In genomic region chr1:100354971-100355394, GRCh38 we compare ENCODE assay signal across 1 cellular context.
TF ChIP-seq lines count a peak whose summit lies in the region.

No MANE protein-coding gene starts in this region.

TF ChIP-seq in HEK293, 187 proteins besides CTCF, POLR2A, EP300 and RAD21 (continued from another document and continues in another):
- TF ChIP-seq ZBTB11 (tag by site-specific recombination; conservative IDR thresholded peaks at IDR 0.05; ENCODE audit: low read depth) (no peak), ZNF529 (tag by site-specific recombination; IDR thresholded peaks at IDR 0.05; ENCODE audit: insufficient replicate concordance) (no peak), GLIS1 (tag by site-specific recombination; IDR thresholded peaks at IDR 0.05) (no peak; the same call in 1 of the 2 replicates), ZNF549 (tag by site-specific recombination; IDR thresholded peaks at IDR 0.05) (no peak), ZNF776 (tag by site-specific recombination; IDR thresholded peaks at IDR 0.05; ENCODE audit: borderline replicate concordance) (no peak), ZBTB1 (tag by site-specific recombination; IDR thresholded peaks at IDR 0.05) (no peak), ZSCAN23 (tag by site-specific recombination; IDR thresholded peaks at IDR 0.05) (no peak; the same call in 1 of the 2 replicates), ZNF274 (IDR thresholded peaks at IDR 0.05; ENCODE audit: low read length) (no peak), ZNF274 (tag by site-specific recombination; IDR thresholded peaks at IDR 0.05; ENCODE audit: borderline replicate concordance) (no peak), MZF1 (tag by site-specific recombination; IDR thresholded peaks at IDR 0.05; ENCODE audit: borderline replicate concordance) (peak; percentile 7; the same call in 1 of the 2 replicates), ZBTB10 (tag by site-specific recombination; IDR thresholded peaks at IDR 0.05) (no peak), ZFP37 (tag by site-specific recombination; IDR thresholded peaks at IDR 0.05) (peak; percentile 75; the same call in 1 of the 2 replicates), ZNF626 (tag by site-specific recombination; IDR thresholded peaks at IDR 0.05) (no peak), ZFP69B (tag by site-specific recombination; IDR thresholded peaks at IDR 0.05) (0 out of 2 replicates have a peak, but pooled peaks have one; percentile 46), ZNF394 (tag by site-specific recombination; IDR thresholded peaks at IDR 0.05; ENCODE audit: borderline replicate concordance) (no peak; the same call in 1 of the 2 replicates), PRDM2 (tag by site-specific recombination; IDR thresholded peaks at IDR 0.05; ENCODE audit: borderline replicate concordance) (no peak), ZSCAN16 (tag by site-specific recombination; IDR thresholded peaks at IDR 0.05) (no peak), PBX3 (CRISPR knock-in tag; IDR thresholded peaks at IDR 0.05) (no peak), ZNF433 (tag by site-specific recombination; IDR thresholded peaks at IDR 0.05; ENCODE audit: low read depth) (no peak), ZNF530 (tag by site-specific recombination; IDR thresholded peaks at IDR 0.05; ENCODE audit: low read depth) (no peak), ZNF701 (tag by site-specific recombination; IDR thresholded peaks at IDR 0.05) (no peak), ZNF214 (tag by site-specific recombination; IDR thresholded peaks at IDR 0.05; ENCODE audit: borderline replicate concordance) (no peak), ZNF223 (tag by site-specific recombination; IDR thresholded peaks at IDR 0.05) (no peak), ZNF596 (tag by site-specific recombination; IDR thresholded peaks at IDR 0.05) (no peak), FEZF1 (tag by site-specific recombination; IDR thresholded peaks at IDR 0.05) (peak; percentile 64), PRDM1 (tag by site-specific recombination; IDR thresholded peaks at IDR 0.05) (peak; percentile 89), GLIS2 (tag by site-specific recombination; IDR thresholded peaks at IDR 0.05) (no peak), ZNF404 (tag by site-specific recombination; IDR thresholded peaks at IDR 0.05) (no peak), HOXC10 (CRISPR knock-in tag; IDR thresholded peaks at IDR 0.05) (no peak), BCL11B (tag by site-specific recombination; IDR thresholded peaks at IDR 0.05; ENCODE audit: low read depth) (no peak), ZNF544 (tag by site-specific recombination; IDR thresholded peaks at IDR 0.05) (no peak), ZNF843 (tag by site-specific recombination; IDR thresholded peaks at IDR 0.05) (0 out of 2 replicates have a peak, but pooled peaks have one; percentile 50), GLI2 (tag by site-specific recombination; IDR thresholded peaks at IDR 0.05; ENCODE audit: borderline replicate concordance, low read depth) (no peak), ZNF10 (tag by site-specific recombination; IDR thresholded peaks at IDR 0.05) (peak; percentile 56; the same call in 1 of the 2 replicates), SETDB1 (IDR thresholded peaks at IDR 0.05; ENCODE audit: insufficient read length, low read length) (no peak), ZNF785 (tag by site-specific recombination; IDR thresholded peaks at IDR 0.05) (no peak), ZNF16 (tag by site-specific recombination; IDR thresholded peaks at IDR 0.05; ENCODE audit: low read depth) (no peak), PRDM6 (tag by site-specific recombination; IDR thresholded peaks at IDR 0.05) (no peak), ZNF423 (tag by site-specific recombination; IDR thresholded peaks at IDR 0.05) (no peak), TRIM28 (IDR thresholded peaks at IDR 0.05; ENCODE audit: borderline replicate concordance, low read length) (peak; percentile 83; the same call in 1 of the 2 replicates), ZFP41 (tag by site-specific recombination; IDR thresholded peaks at IDR 0.05; ENCODE audit: borderline replicate concordance) (no peak)
- TF ChIP-seq, protein P1, sequence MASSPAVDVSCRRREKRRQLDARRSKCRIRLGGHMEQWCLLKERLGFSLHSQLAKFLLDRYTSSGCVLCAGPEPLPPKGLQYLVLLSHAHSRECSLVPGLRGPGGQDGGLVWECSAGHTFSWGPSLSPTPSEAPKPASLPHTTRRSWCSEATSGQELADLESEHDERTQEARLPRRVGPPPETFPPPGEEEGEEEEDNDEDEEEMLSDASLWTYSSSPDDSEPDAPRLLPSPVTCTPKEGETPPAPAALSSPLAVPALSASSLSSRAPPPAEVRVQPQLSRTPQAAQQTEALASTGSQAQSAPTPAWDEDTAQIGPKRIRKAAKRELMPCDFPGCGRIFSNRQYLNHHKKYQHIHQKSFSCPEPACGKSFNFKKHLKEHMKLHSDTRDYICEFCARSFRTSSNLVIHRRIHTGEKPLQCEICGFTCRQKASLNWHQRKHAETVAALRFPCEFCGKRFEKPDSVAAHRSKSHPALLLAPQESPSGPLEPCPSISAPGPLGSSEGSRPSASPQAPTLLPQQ (tag by site-specific recombination; IDR thresholded peaks at IDR 0.05) = peak; percentile 75
- TF ChIP-seq, protein P2, sequence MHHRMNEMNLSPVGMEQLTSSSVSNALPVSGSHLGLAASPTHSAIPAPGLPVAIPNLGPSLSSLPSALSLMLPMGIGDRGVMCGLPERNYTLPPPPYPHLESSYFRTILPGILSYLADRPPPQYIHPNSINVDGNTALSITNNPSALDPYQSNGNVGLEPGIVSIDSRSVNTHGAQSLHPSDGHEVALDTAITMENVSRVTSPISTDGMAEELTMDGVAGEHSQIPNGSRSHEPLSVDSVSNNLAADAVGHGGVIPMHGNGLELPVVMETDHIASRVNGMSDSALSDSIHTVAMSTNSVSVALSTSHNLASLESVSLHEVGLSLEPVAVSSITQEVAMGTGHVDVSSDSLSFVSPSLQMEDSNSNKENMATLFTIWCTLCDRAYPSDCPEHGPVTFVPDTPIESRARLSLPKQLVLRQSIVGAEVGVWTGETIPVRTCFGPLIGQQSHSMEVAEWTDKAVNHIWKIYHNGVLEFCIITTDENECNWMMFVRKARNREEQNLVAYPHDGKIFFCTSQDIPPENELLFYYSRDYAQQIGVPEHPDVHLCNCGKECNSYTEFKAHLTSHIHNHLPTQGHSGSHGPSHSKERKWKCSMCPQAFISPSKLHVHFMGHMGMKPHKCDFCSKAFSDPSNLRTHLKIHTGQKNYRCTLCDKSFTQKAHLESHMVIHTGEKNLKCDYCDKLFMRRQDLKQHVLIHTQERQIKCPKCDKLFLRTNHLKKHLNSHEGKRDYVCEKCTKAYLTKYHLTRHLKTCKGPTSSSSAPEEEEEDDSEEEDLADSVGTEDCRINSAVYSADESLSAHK (tag by site-specific recombination; IDR thresholded peaks at IDR 0.05) = no peak
- TF ChIP-seq, protein P3, sequence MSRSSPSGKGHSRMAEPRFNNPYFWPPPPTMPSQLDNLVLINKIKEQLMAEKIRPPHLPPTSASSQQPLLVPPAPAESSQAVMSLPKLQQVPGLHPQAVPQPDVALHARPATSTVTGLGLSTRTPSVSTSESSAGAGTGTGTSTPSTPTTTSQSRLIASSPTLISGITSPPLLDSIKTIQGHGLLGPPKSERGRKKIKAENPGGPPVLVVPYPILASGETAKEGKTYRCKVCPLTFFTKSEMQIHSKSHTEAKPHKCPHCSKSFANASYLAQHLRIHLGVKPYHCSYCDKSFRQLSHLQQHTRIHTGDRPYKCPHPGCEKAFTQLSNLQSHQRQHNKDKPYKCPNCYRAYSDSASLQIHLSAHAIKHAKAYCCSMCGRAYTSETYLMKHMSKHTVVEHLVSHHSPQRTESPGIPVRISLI (tag by site-specific recombination; IDR thresholded peaks at IDR 0.05) = no peak
